11 cellular contexts compared by ENCODE assay signal in the genomic region with DNA sequence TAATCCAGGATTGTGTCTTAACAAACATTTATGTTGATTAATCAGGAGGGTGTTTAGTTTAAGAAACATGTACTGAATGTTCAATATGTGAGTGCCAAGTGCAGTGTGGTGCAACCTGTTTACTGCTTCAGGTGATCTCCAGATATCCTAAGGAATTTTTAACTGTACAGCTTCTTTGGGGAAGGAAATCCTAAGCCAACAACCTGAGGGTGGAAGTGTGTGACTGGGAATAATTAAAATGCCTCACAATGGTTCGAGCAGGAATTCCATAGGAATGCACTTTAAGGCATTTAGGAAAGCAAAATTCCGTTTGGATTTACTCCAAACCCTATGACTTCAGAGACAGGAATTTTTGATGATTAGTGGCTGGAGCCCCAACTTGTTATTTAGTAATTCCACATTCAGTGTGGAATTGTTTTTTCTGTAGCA. TPM values are rescaled to one million over a fixed set of nuclear protein-coding genes. Genes with fewer than 3 reads are reported as not detected.
A peak's percentile ranks its signal among the peaks of the same experiment; 100 is the strongest.
DNase-seq lines count a peak whose midpoint lies in the region; ATAC-seq and TF ChIP-seq lines count a peak whose summit lies in the region.
"Had no signal": no experiment of that assay in that cellular context is flagged by ENCODE, and none has a peak within 500 bp of the region (broad histone marks: within the 10 kb centered on the region; RNA-seq: fewer than 3 reads in every experiment).

No MANE protein-coding gene starts in this region.

- peaks cover 100% of the 10 kb centered on the region for H3K79me2 ChIP-seq in osteoblast (ENCODE audit: insufficient read depth, low read length)

- no peak for ATAC-seq in HG03378 (IDR thresholded peaks at IDR 0.05; ENCODE audit: unreplicated experiment)
- no peak for ATAC-seq in HG03565 (IDR thresholded peaks at IDR 0.05; ENCODE audit: unreplicated experiment)
- ATAC-seq: activated CD4-positive, CD25-positive, alpha-beta regulatory T cell treated with anti-CD3 and anti-CD28 coated beads, Interleukin-2, amount 50 U/mL, for 24 hours had no signal

- H3K9me3 ChIP-seq in esophagus muscularis mucosa, result no peaks in the 10 kb centered on the region
- no peaks in the 10 kb centered on the region for H3K9me3 ChIP-seq in osteoblast (ENCODE audit: low read depth, low read length)

- peaks cover 65% of the 10 kb centered on the region for H4K20me1 ChIP-seq in osteoblast (ENCODE audit: insufficient read depth, low read length)

- TF ChIP-seq CTCF in esophagus muscularis mucosa (IDR thresholded peaks at IDR 0.05), result no peak
- no peak for TF ChIP-seq CTCF in osteoblast (IDR thresholded peaks at IDR 0.05; ENCODE audit: extremely low read depth, low read depth, low read length)

- intact Hi-C loops in esophagus muscularis mucosa (cut with DNase I), result loop anchor here (10.0 kb wide), 1 partner anchor 53 kb away; no protein-coding TSS in a partner anchor

- no peak for TF ChIP-seq POLR2A in esophagus muscularis mucosa (IDR thresholded peaks at IDR 0.05; ENCODE audit: low read depth)

- H3K27ac ChIP-seq in esophagus muscularis mucosa (replicated peaks in 1 of 4) (peak overlapping the region; percentile 20 to 56 (median 42)), osteoblast (ENCODE audit: low read depth, low read length) (peak overlapping the region; percentile 85)

- H3K4me1 ChIP-seq in esophagus muscularis mucosa (peaks cover 94 to 100% (median 99%) of the 10 kb centered on the region in 4 donors), osteoblast (ENCODE audit: insufficient read depth, low read length) (peaks cover 96% of the 10 kb centered on the region)

- H3K27me3 ChIP-seq in esophagus muscularis mucosa, result no peaks in the 10 kb centered on the region
- H3K27me3 ChIP-seq in osteoblast (ENCODE audit: insufficient read depth, low read length), result no peaks in the 10 kb centered on the region

- no peak overlapping the region for H2AFZ ChIP-seq in osteoblast (ENCODE audit: low read length)

- no peak for TF ChIP-seq EP300 in esophagus muscularis mucosa (IDR thresholded peaks at IDR 0.05)

- DNase-seq in Caki2 (ENCODE audit: low read depth) (peak; percentile 69), RKO (ENCODE audit: low spot score) (peak; percentile 56), esophagus muscularis mucosa (ENCODE audit: extremely low spot score) (no peak), osteoblast (ENCODE audit: insufficient read length, low spot score, missing footprints) (no peak), NCI-H526 (lab: John Stamatoyannopoulos, UW) (no peak)
- no peak for DNase-seq in NK-92 treated with Interleukin-12 subunit alpha and Interleukin-12 subunit beta, amount 100 ng/mL, for 24 hours (lab: John Stamatoyannopoulos, UW)
- DNase-seq: COR-L47, NCI-H524 had no signal

- H3K4me3 ChIP-seq in esophagus muscularis mucosa (peak overlapping the region in 1 of 4 donors; percentile 0), osteoblast (ENCODE audit: insufficient read depth, low read length) (peak overlapping the region; percentile 30)

- H3K36me3 ChIP-seq in esophagus muscularis mucosa (peaks cover 0 to 5% (median 0%) of the 10 kb centered on the region in 4 donors), osteoblast (ENCODE audit: insufficient read depth, low read length) (peaks cover 26% of the 10 kb centered on the region)

- peak overlapping the region; percentile 41 for H3K4me2 ChIP-seq in osteoblast (ENCODE audit: insufficient read depth, low read length)

- in situ Hi-C loops in Caki2 (cut with HindIII; ENCODE audit: low pct_unique_long_range_greater_than_20kb, low sequenced_read_pairs), result no loop called here

- 37% methylated on average over 2 of the region's 2 CpGs for WGBS in esophagus muscularis mucosa

RNA-seq across cellular contexts. Expression of a gene that starts 16.4 kb away (rescaled TPM):
- 72.8 and 86.8 TPM in 2 replicates for total RNA-seq in Caki2 (2014; rRNA removed; shearing (Covaris generic); ENCODE audit: low replicate concordance)
- total RNA-seq in esophagus muscularis mucosa (100 to 1,000 TPM; 140 to 429 (median 201) TPM), osteoblast (321 and 362 TPM in 2 replicates)

Comparison
In these comparisons a context has a peak if more than half of its experiments do, and no peak if none do; other contexts are left out.
1. DNase-seq: peak in Caki2 (single experiment) and RKO (single experiment); none in esophagus muscularis mucosa (single experiment), osteoblast (single experiment), NK-92 treated with Interleukin-12 subunit alpha and Interleukin-12 subunit beta, amount 100 ng/mL, for 24 hours (single experiment) and NCI-H526 (0 of 2).